1 cellular context compared by ENCODE assay signal in the genomic region with DNA sequence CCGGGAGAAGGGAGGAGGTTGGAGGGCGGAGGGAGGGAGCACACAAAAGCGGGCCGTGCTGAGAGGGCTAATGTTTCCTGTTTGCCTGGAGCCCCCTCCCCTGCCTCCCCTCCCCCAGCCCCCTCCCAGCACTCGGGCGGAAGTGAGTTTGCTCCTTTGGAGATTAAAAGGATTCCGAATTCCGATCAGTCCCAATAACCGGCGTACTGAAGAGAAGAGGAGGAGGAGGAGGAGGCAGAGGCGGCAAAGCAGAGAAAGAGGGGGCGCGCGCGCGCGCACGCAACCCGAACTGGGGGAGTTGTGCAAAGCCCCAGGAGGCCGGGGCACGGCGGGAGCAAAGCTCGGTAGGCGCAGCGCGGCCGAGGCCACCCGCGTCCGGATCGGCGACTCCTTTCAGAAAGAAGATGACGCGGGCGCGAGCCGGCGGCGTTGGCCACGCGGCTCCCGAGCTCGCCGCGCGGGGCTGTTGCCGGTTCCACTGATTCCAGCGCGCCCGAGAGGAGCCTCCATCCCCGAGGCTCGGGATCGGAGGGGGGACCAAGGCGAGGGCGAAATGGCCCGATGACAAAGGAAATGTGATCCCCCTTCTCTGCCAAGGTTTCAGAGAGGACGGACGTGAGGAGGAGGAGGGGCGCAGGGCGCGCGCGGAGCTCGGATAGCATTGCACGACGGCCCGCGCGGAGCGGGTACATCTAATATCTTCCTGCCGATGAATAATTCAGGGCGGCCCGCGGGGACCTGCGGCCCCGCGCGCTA.
TF ChIP-seq lines count a peak whose summit lies in the region.

No MANE protein-coding gene starts in this region.

TF ChIP-seq in HepG2, 621 proteins besides CTCF, POLR2A, EP300 and RAD21 (continued from another document and continues in another):
- TF ChIP-seq, protein P1, sequence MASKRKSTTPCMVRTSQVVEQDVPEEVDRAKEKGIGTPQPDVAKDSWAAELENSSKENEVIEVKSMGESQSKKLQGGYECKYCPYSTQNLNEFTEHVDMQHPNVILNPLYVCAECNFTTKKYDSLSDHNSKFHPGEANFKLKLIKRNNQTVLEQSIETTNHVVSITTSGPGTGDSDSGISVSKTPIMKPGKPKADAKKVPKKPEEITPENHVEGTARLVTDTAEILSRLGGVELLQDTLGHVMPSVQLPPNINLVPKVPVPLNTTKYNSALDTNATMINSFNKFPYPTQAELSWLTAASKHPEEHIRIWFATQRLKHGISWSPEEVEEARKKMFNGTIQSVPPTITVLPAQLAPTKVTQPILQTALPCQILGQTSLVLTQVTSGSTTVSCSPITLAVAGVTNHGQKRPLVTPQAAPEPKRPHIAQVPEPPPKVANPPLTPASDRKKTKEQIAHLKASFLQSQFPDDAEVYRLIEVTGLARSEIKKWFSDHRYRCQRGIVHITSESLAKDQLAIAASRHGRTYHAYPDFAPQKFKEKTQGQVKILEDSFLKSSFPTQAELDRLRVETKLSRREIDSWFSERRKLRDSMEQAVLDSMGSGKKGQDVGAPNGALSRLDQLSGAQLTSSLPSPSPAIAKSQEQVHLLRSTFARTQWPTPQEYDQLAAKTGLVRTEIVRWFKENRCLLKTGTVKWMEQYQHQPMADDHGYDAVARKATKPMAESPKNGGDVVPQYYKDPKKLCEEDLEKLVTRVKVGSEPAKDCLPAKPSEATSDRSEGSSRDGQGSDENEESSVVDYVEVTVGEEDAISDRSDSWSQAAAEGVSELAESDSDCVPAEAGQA (IDR thresholded peaks at IDR 0.05; ENCODE audit: low read depth), result no peak
- TF ChIP-seq, protein P1 (CRISPR knock-in tag; IDR thresholded peaks at IDR 0.05; ENCODE audit: borderline replicate concordance), result no peak
- no peak for TF ChIP-seq MIXL1 (CRISPR knock-in tag; IDR thresholded peaks at IDR 0.05)
- TF ChIP-seq, protein P2, sequence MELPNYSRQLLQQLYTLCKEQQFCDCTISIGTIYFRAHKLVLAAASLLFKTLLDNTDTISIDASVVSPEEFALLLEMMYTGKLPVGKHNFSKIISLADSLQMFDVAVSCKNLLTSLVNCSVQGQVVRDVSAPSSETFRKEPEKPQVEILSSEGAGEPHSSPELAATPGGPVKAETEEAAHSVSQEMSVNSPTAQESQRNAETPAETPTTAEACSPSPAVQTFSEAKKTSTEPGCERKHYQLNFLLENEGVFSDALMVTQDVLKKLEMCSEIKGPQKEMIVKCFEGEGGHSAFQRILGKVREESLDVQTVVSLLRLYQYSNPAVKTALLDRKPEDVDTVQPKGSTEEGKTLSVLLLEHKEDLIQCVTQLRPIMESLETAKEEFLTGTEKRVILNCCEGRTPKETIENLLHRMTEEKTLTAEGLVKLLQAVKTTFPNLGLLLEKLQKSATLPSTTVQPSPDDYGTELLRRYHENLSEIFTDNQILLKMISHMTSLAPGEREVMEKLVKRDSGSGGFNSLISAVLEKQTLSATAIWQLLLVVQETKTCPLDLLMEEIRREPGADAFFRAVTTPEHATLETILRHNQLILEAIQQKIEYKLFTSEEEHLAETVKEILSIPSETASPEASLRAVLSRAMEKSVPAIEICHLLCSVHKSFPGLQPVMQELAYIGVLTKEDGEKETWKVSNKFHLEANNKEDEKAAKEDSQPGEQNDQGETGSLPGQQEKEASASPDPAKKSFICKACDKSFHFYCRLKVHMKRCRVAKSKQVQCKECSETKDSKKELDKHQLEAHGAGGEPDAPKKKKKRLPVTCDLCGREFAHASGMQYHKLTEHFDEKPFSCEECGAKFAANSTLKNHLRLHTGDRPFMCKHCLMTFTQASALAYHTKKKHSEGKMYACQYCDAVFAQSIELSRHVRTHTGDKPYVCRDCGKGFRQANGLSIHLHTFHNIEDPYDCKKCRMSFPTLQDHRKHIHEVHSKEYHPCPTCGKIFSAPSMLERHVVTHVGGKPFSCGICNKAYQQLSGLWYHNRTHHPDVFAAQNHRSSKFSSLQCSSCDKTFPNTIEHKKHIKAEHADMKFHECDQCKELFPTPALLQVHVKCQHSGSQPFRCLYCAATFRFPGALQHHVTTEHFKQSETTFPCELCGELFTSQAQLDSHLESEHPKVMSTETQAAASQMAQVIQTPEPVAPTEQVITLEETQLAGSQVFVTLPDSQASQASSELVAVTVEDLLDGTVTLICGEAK (IDR thresholded peaks at IDR 0.05), result no peak
- TF ChIP-seq, protein P2 (CRISPR knock-in tag; IDR thresholded peaks at IDR 0.05), result peak; percentile 67
- no peak for TF ChIP-seq EZH2 (conservative IDR thresholded peaks at IDR 0.05; ENCODE audit: low read depth, low read length)
- TF ChIP-seq, protein P3, sequence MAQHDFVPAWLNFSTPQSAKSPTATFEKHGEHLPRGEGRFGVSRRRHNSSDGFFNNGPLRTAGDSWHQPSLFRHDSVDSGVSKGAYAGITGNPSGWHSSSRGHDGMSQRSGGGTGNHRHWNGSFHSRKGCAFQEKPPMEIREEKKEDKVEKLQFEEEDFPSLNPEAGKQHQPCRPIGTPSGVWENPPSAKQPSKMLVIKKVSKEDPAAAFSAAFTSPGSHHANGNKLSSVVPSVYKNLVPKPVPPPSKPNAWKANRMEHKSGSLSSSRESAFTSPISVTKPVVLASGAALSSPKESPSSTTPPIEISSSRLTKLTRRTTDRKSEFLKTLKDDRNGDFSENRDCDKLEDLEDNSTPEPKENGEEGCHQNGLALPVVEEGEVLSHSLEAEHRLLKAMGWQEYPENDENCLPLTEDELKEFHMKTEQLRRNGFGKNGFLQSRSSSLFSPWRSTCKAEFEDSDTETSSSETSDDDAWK (CRISPR knock-in tag; IDR thresholded peaks at IDR 0.05), result no peak
- TF ChIP-seq TARDBP (CRISPR knock-in tag; IDR thresholded peaks at IDR 0.05), result peak; percentile 21
- TF ChIP-seq ZNF263 (CRISPR knock-in tag; IDR thresholded peaks at IDR 0.05), result peak; percentile 83
- no peak for TF ChIP-seq ZNF672 (CRISPR knock-in tag; IDR thresholded peaks at IDR 0.05)
- TF ChIP-seq ZBTB20 (CRISPR knock-in tag; IDR thresholded peaks at IDR 0.05; ENCODE audit: borderline replicate concordance, low read depth), result no peak
- TF ChIP-seq, protein P4, sequence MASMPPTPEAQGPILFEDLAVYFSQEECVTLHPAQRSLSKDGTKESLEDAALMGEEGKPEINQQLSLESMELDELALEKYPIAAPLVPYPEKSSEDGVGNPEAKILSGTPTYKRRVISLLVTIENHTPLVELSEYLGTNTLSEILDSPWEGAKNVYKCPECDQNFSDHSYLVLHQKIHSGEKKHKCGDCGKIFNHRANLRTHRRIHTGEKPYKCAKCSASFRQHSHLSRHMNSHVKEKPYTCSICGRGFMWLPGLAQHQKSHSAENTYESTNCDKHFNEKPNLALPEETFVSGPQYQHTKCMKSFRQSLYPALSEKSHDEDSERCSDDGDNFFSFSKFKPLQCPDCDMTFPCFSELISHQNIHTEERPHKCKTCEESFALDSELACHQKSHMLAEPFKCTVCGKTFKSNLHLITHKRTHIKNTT (CRISPR knock-in tag; IDR thresholded peaks at IDR 0.05), result no peak
- TF ChIP-seq HMGA1 (CRISPR knock-in tag; conservative IDR thresholded peaks at IDR 0.05), result no peak
- TF ChIP-seq ZNF30 (CRISPR knock-in tag; IDR thresholded peaks at IDR 0.05), result no peak
- TF ChIP-seq NR3C1 (CRISPR knock-in tag; IDR thresholded peaks at IDR 0.05), result no peak
- TF ChIP-seq ATF1 (CRISPR knock-in tag; IDR thresholded peaks at IDR 0.05), result no peak
- TF ChIP-seq, protein P5, sequence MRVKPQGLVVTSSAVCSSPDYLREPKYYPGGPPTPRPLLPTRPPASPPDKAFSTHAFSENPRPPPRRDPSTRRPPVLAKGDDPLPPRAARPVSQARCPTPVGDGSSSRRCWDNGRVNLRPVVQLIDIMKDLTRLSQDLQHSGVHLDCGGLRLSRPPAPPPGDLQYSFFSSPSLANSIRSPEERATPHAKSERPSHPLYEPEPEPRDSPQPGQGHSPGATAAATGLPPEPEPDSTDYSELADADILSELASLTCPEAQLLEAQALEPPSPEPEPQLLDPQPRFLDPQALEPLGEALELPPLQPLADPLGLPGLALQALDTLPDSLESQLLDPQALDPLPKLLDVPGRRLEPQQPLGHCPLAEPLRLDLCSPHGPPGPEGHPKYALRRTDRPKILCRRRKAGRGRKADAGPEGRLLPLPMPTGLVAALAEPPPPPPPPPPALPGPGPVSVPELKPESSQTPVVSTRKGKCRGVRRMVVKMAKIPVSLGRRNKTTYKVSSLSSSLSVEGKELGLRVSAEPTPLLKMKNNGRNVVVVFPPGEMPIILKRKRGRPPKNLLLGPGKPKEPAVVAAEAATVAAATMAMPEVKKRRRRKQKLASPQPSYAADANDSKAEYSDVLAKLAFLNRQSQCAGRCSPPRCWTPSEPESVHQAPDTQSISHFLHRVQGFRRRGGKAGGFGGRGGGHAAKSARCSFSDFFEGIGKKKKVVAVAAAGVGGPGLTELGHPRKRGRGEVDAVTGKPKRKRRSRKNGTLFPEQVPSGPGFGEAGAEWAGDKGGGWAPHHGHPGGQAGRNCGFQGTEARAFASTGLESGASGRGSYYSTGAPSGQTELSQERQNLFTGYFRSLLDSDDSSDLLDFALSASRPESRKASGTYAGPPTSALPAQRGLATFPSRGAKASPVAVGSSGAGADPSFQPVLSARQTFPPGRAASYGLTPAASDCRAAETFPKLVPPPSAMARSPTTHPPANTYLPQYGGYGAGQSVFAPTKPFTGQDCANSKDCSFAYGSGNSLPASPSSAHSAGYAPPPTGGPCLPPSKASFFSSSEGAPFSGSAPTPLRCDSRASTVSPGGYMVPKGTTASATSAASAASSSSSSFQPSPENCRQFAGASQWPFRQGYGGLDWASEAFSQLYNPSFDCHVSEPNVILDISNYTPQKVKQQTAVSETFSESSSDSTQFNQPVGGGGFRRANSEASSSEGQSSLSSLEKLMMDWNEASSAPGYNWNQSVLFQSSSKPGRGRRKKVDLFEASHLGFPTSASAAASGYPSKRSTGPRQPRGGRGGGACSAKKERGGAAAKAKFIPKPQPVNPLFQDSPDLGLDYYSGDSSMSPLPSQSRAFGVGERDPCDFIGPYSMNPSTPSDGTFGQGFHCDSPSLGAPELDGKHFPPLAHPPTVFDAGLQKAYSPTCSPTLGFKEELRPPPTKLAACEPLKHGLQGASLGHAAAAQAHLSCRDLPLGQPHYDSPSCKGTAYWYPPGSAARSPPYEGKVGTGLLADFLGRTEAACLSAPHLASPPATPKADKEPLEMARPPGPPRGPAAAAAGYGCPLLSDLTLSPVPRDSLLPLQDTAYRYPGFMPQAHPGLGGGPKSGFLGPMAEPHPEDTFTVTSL (CRISPR knock-in tag; IDR thresholded peaks at IDR 0.05; ENCODE audit: borderline replicate concordance), result no peak
- TF ChIP-seq ZNF614 (CRISPR knock-in tag; IDR thresholded peaks at IDR 0.05; ENCODE audit: borderline replicate concordance), result no peak
- TF ChIP-seq PCBP1 (IDR thresholded peaks at IDR 0.05; ENCODE audit: borderline replicate concordance, low read depth, low read length), result no peak
- no peak; the same call in 1 of the 2 replicates for TF ChIP-seq NFKBIZ (CRISPR knock-in tag; IDR thresholded peaks at IDR 0.05)
- TF ChIP-seq ZNF713 (CRISPR knock-in tag; IDR thresholded peaks at IDR 0.05), result no peak
- TF ChIP-seq HNRNPUL1 (IDR thresholded peaks at IDR 0.05; ENCODE audit: low read depth, low read length), result no peak
- no peak for TF ChIP-seq GTF3A (CRISPR knock-in tag; conservative IDR thresholded peaks at IDR 0.05)
- TF ChIP-seq DR1 (CRISPR knock-in tag; IDR thresholded peaks at IDR 0.05), result 0 out of 2 replicates have a peak, but pooled peaks have one; percentile 3
- TF ChIP-seq CENPX (CRISPR knock-in tag; IDR thresholded peaks at IDR 0.05), result no peak
- no peak for TF ChIP-seq MAFK (conservative IDR thresholded peaks at IDR 0.05 in 1 of 2, IDR thresholded peaks at IDR 0.05 in 1 of 2; ENCODE audit: low read length in 2 of 2)
- TF ChIP-seq ZNF780A (CRISPR knock-in tag; IDR thresholded peaks at IDR 0.05), result no peak
- TF ChIP-seq, protein P6, sequence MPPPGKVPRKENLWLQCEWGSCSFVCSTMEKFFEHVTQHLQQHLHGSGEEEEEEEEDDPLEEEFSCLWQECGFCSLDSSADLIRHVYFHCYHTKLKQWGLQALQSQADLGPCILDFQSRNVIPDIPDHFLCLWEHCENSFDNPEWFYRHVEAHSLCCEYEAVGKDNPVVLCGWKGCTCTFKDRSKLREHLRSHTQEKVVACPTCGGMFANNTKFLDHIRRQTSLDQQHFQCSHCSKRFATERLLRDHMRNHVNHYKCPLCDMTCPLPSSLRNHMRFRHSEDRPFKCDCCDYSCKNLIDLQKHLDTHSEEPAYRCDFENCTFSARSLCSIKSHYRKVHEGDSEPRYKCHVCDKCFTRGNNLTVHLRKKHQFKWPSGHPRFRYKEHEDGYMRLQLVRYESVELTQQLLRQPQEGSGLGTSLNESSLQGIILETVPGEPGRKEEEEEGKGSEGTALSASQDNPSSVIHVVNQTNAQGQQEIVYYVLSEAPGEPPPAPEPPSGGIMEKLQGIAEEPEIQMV (CRISPR knock-in tag; IDR thresholded peaks at IDR 0.05; ENCODE audit: low read depth), result no peak
